ENCODE assay signal across 8 cellular contexts in the genomic region with DNA sequence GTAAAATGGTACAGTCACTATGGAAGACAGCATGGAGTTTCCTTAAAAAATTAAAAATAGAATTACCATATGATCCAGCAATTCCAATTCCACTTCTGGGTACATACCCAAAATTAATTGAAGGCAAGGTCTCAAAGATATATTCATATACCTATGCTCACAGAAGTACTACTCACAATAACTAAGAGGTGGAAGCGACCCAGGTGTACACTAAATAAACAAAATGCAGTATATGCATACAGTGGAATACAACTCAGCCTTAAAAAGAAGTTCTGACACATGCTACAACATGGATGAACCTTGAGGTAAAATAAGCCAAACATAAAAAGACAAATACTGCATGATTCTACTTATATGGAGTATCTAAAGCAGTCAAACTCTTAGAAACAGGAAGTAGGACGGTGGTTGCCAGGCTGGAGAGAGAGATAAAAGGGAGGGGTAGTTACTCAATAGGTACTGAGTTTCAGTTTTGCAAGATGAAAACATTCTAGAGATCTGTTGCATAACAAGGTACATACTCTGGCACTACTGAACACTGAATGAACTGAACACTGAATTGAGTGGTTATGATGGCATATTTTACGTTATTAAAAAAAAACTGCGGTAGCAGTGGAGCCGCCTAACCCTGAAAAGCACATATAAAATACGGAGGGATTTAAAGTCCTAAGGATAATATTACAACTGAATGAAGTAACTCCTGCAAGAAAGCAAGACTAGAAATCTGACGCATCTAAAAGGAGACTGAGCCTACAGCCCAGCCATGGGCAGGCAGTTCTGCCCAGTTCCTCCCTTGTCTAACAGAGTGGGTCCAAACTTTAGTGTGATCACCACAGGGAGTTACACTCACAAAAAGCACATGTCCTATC. TPM values are rescaled to one million over a fixed set of nuclear protein-coding genes. Genes with fewer than 3 reads are reported as not detected.
A peak's percentile ranks its signal among the peaks of the same experiment; 100 is the strongest.
DNase-seq lines count a peak whose midpoint lies in the region; ATAC-seq and TF ChIP-seq lines count a peak whose summit lies in the region.

No MANE protein-coding gene starts in this region.

- TF ChIP-seq POLR2A in gastroesophageal sphincter (IDR thresholded peaks at IDR 0.05): peak in 1 of 2 donors; percentile 11

- peak; percentile 81 for ATAC-seq in GM21786 (IDR thresholded peaks at IDR 0.05; ENCODE audit: unreplicated experiment)
- ATAC-seq in activated T-cell treated with anti-CD3 and anti-CD28 coated beads, Interleukin-2, amount 50 U/mL, for 72 hours (replicated peaks in 1 of 2): peak; percentile 91 to 92
- ATAC-seq in gastroesophageal sphincter: peak; percentile 95

- H3K4me2 ChIP-seq in Loucy (ENCODE audit: low read depth, low read length, poor library complexity, severe bottlenecking): peak overlapping the region; percentile 56

- H3K27me3 ChIP-seq in Loucy (ENCODE audit: insufficient read depth, low read length, poor library complexity, severe bottlenecking) (no peaks in the 10 kb centered on the region), gastroesophageal sphincter (no peaks in the 10 kb centered on the region)

- H3K4me3 ChIP-seq in Loucy (ENCODE audit: low read length, poor library complexity, severe bottlenecking): peak overlapping the region; percentile 15
- no peak overlapping the region for H3K4me3 ChIP-seq in gastroesophageal sphincter

- H3K27ac ChIP-seq in gastroesophageal sphincter: peak overlapping the region in 3 of 4 donors; percentile 25 to 48 (median 39)

- peaks cover 0 to 3% of the 10 kb centered on the region in 2 donors for H3K36me3 Mint-ChIP-seq in activated T-cell treated with anti-CD3 and anti-CD28 coated beads, Interleukin-2, amount 50 U/mL, for 72 hours (ENCODE audit: insufficient read depth in 2 of 2)

- peak overlapping the region; percentile 71 to 92 for H3K4me3 Mint-ChIP-seq in activated T-cell treated with anti-CD3 and anti-CD28 coated beads, Interleukin-2, amount 50 U/mL, for 72 hours

- peaks cover 24% of the 10 kb centered on the region for H4K20me1 ChIP-seq in Loucy (ENCODE audit: insufficient read depth, low read length, poor library complexity, severe bottlenecking)

- WGBS in gastroesophageal sphincter (ENCODE audit: low coverage in 1 of 2), 2 donors: 67 to 71% methylated on average over 5 to 6 of the region's 7 CpGs

- no peak for TF ChIP-seq EP300 in gastroesophageal sphincter (IDR thresholded peaks at IDR 0.05)

- no peaks in the 10 kb centered on the region for H3K9me2 ChIP-seq in Loucy (replicated peaks; ENCODE audit: low read depth, low read length)

- TF ChIP-seq CTCF in Loucy (conservative IDR thresholded peaks at IDR 0.05; ENCODE audit: low read length): no peak
- no peak for TF ChIP-seq CTCF in gastroesophageal sphincter (IDR thresholded peaks at IDR 0.05)

- H3K4me1 ChIP-seq in Loucy (ENCODE audit: insufficient read depth, low read length, poor library complexity, severe bottlenecking) (peaks cover 14% of the 10 kb centered on the region), gastroesophageal sphincter (peaks cover 0 to 89% (median 32%) of the 10 kb centered on the region in 3 donors)

- peaks cover 65% of the 10 kb centered on the region for H3K4me1 Mint-ChIP-seq in activated T-cell treated with anti-CD3 and anti-CD28 coated beads, Interleukin-2, amount 50 U/mL, for 72 hours (ENCODE audit: low read depth)

- peak overlapping the region; percentile 85 for H3K27ac Mint-ChIP-seq in activated T-cell treated with anti-CD3 and anti-CD28 coated beads, Interleukin-2, amount 50 U/mL, for 72 hours

- no peak overlapping the region for H3K9ac ChIP-seq in Loucy (ENCODE audit: low read depth, low read length, poor library complexity, severe bottlenecking)

- H3K79me2 ChIP-seq in Loucy (ENCODE audit: insufficient read depth, low read length): peaks cover 81% of the 10 kb centered on the region

- H3F3A ChIP-seq in Loucy (ENCODE audit: low read depth): no peaks in the 10 kb centered on the region

- H3K9me3 ChIP-seq in Loucy (ENCODE audit: insufficient read depth, low read depth, low read length) (no peaks in the 10 kb centered on the region), gastroesophageal sphincter (no peaks in the 10 kb centered on the region)

- no peaks in the 10 kb centered on the region; the same call in 1 of the 2 replicates for H3K36me3 ChIP-seq in Loucy (ENCODE audit: insufficient read depth, low read length)
- no peaks in the 10 kb centered on the region for H3K36me3 ChIP-seq in gastroesophageal sphincter

- H3K9me3 Mint-ChIP-seq in activated T-cell treated with anti-CD3 and anti-CD28 coated beads, Interleukin-2, amount 50 U/mL, for 72 hours: no peaks in the 10 kb centered on the region

- no peaks in the 10 kb centered on the region for H3K27me3 Mint-ChIP-seq in activated T-cell treated with anti-CD3 and anti-CD28 coated beads, Interleukin-2, amount 50 U/mL, for 72 hours (ENCODE audit: low read depth)

- peak; percentile 56 for DNase-seq in GM03348 (ENCODE audit: low spot score)
- DNase-seq in activated T-cell treated with anti-CD3 and anti-CD28 coated beads, Interleukin-2, amount 50 U/mL, for 72 hours: peak; percentile 46 to 47
- peak; percentile 56 for DNase-seq in stimulated activated CD4-positive, alpha-beta T cell treated with anti-CD3 and anti-CD28 coated beads, Interleukin-15, amount 100 ng/mL, for 24 hours
- no peak for DNase-seq in midbrain (lab: John Stamatoyannopoulos, UW)
- no peak for DNase-seq in GOT3 (lab: John Stamatoyannopoulos, UW)

- no peak overlapping the region for H2AFZ ChIP-seq in Loucy (ENCODE audit: low read length)

RNA-seq across cellular contexts. Expression of gene DGCR2, which starts 12.8 kb away (rescaled TPM):
- total RNA-seq in activated T-cell treated with anti-CD3 and anti-CD28 coated beads, Interleukin-2, amount 50 U/mL, for 72 hours: 10 to 100 TPM; 24.4 to 28.5 TPM
- 10 to 100 TPM; 44.1 to 76.5 (median 56.3) TPM for total RNA-seq in gastroesophageal sphincter

RNA-seq across cellular contexts. Expression of gene TSSK2, which starts 21.7 kb away (rescaled TPM):
- total RNA-seq in activated T-cell treated with anti-CD3 and anti-CD28 coated beads, Interleukin-2, amount 50 U/mL, for 72 hours: not detected
- total RNA-seq in gastroesophageal sphincter: under 1 TPM in 1 of 4 donors, not detected in 3; 0.13 TPM

RNA-seq across cellular contexts. Expression of gene ESS2, which starts 35.0 kb away (rescaled TPM):
- total RNA-seq in activated T-cell treated with anti-CD3 and anti-CD28 coated beads, Interleukin-2, amount 50 U/mL, for 72 hours: 10 to 100 TPM; 16.0 to 19.7 TPM
- 10 to 100 TPM; 14.5 to 18.4 (median 16.5) TPM for total RNA-seq in gastroesophageal sphincter

RNA-seq across cellular contexts. Expression of gene GSC2, which starts 40.7 kb away (rescaled TPM):
- total RNA-seq in activated T-cell treated with anti-CD3 and anti-CD28 coated beads, Interleukin-2, amount 50 U/mL, for 72 hours: not detected
- total RNA-seq in gastroesophageal sphincter: not detected

Comparison
In these comparisons a context has a peak if more than half of its experiments do, and no peak if none do; other contexts are left out.
1. DNase-seq: peak in GM03348 (single experiment), activated T-cell treated with anti-CD3 and anti-CD28 coated beads, Interleukin-2, amount 50 U/mL, for 72 hours (2 of 2) and stimulated activated CD4-positive, alpha-beta T cell treated with anti-CD3 and anti-CD28 coated beads, Interleukin-15, amount 100 ng/mL, for 24 hours (single experiment); none in midbrain (single experiment) and GOT3 (single experiment).
2. Peak in every context shown above with its lines, with median percentiles within 50 percentile points of each other: ATAC-seq.